Comparison of ENCODE assay signal across 1 cellular context in the genomic region with DNA sequence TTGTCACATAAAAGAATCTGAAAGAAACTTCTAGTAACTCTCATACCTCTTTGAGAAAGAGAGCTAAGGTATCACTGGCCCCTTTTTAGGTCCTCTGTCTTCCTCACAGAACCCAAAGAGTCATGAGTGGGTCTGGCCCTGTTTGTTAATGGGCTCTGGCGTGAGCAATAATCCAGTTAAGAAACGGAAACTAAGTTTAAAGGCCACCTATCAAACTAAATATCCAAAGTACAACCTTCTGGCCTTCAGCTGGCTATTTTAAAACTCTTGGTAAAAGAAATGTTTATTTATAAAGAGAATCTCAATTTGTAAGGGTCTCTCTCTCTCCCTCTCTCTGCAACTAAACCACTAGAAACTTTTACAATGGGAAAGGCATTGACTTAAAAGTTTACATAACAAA.
TF ChIP-seq lines count a peak whose summit lies in the region.

No MANE protein-coding gene starts in this region.

TF ChIP-seq in H1, 55 proteins besides CTCF, POLR2A, EP300 and RAD21:
- TF ChIP-seq, protein P1, sequence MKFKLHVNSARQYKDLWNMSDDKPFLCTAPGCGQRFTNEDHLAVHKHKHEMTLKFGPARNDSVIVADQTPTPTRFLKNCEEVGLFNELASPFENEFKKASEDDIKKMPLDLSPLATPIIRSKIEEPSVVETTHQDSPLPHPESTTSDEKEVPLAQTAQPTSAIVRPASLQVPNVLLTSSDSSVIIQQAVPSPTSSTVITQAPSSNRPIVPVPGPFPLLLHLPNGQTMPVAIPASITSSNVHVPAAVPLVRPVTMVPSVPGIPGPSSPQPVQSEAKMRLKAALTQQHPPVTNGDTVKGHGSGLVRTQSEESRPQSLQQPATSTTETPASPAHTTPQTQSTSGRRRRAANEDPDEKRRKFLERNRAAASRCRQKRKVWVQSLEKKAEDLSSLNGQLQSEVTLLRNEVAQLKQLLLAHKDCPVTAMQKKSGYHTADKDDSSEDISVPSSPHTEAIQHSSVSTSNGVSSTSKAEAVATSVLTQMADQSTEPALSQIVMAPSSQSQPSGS (IDR thresholded peaks at IDR 0.05; ENCODE audit: low read length): no peak
- TF ChIP-seq SIN3A (conservative IDR thresholded peaks at IDR 0.05 in 1 of 2, IDR thresholded peaks at IDR 0.05 in 1 of 2; ENCODE audit: low read depth in 1 of 2, low read length in 2 of 2): no peak
- no peak for TF ChIP-seq RXRA (IDR thresholded peaks at IDR 0.05; ENCODE audit: insufficient read depth, low read depth, low read length)
- no peak for TF ChIP-seq CHD7 (IDR thresholded peaks at IDR 0.05; ENCODE audit: insufficient replicate concordance, low read length)
- TF ChIP-seq EZH2 (IDR thresholded peaks at IDR 0.05; ENCODE audit: low read depth, low read length, severe bottlenecking): no peak
- no peak for TF ChIP-seq MAFK (IDR thresholded peaks at IDR 0.05; ENCODE audit: low read depth, low read length)
- TF ChIP-seq SUZ12 (IDR thresholded peaks at IDR 0.05; ENCODE audit: low read length): no peak
- TF ChIP-seq CHD2 (IDR thresholded peaks at IDR 0.05; ENCODE audit: low read length): no peak
- TF ChIP-seq, protein P2, sequence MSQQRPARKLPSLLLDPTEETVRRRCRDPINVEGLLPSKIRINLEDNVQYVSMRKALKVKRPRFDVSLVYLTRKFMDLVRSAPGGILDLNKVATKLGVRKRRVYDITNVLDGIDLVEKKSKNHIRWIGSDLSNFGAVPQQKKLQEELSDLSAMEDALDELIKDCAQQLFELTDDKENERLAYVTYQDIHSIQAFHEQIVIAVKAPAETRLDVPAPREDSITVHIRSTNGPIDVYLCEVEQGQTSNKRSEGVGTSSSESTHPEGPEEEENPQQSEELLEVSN (IDR thresholded peaks at IDR 0.05): no peak
- no peak for TF ChIP-seq ASH2L (IDR thresholded peaks at IDR 0.05; ENCODE audit: low read length)
- TF ChIP-seq RNF2 (IDR thresholded peaks at IDR 0.05; ENCODE audit: borderline replicate concordance, low read depth, low read length, missing control alignments, poor library complexity, severe bottlenecking): no peak
- TF ChIP-seq JUND (IDR thresholded peaks at IDR 0.05; ENCODE audit: low read length): no peak
- no peak for TF ChIP-seq POU5F1 (IDR thresholded peaks at IDR 0.05; ENCODE audit: low read depth, low read length)
- TF ChIP-seq GABPA (IDR thresholded peaks at IDR 0.05; ENCODE audit: borderline replicate concordance, insufficient read depth, low read length): no peak
